1 cellular context compared by ENCODE assay signal in genomic region chr19:36113425-36113824, GRCh38.
TF ChIP-seq lines count a peak whose summit lies in the region.

No MANE protein-coding gene starts in this region.

TF ChIP-seq in endothelial cell of umbilical vein, 7 proteins besides CTCF, POLR2A, EP300 and RAD21 (continued from another document):
- no peak for TF ChIP-seq MAX (IDR thresholded peaks at IDR 0.05; ENCODE audit: insufficient read depth, insufficient read length)
- TF ChIP-seq MYC (IDR thresholded peaks at IDR 0.05; ENCODE audit: low read depth, low read length): no peak
